1 cellular context compared by ENCODE assay signal in genomic region chrX:826026-826425, GRCh38.
TF ChIP-seq lines count a peak whose summit lies in the region.

No MANE protein-coding gene starts in this region.

TF ChIP-seq in GM23338, 12 proteins besides CTCF, POLR2A, EP300 and RAD21 (continued from another document):
- TF ChIP-seq ZNF462 (CRISPR knock-in tag; IDR thresholded peaks at IDR 0.05) (no peak), EZH2phosphoT487 (IDR thresholded peaks at IDR 0.05; ENCODE audit: unreplicated experiment) (no peak), EZH2 (IDR thresholded peaks at IDR 0.05; ENCODE audit: low read depth, unreplicated experiment) (no peak), REST (IDR thresholded peaks at IDR 0.05; ENCODE audit: unreplicated experiment) (no peak), ETS1 (IDR thresholded peaks at IDR 0.05) (no peak)
